ENCODE assay signal across 1 cellular context in genomic region chr3:96814581-96815567, GRCh38.
A peak's percentile ranks its signal among the peaks of the same experiment; 100 is the strongest.
TF ChIP-seq lines count a peak whose summit lies in the region.

TSS of gene EPHA6 (plus strand) at chr3:96814594.

TF ChIP-seq in HEK293, 187 proteins besides CTCF, POLR2A, EP300 and RAD21 (continued from another document):
- TF ChIP-seq, protein P1, sequence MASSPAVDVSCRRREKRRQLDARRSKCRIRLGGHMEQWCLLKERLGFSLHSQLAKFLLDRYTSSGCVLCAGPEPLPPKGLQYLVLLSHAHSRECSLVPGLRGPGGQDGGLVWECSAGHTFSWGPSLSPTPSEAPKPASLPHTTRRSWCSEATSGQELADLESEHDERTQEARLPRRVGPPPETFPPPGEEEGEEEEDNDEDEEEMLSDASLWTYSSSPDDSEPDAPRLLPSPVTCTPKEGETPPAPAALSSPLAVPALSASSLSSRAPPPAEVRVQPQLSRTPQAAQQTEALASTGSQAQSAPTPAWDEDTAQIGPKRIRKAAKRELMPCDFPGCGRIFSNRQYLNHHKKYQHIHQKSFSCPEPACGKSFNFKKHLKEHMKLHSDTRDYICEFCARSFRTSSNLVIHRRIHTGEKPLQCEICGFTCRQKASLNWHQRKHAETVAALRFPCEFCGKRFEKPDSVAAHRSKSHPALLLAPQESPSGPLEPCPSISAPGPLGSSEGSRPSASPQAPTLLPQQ (tag by site-specific recombination; IDR thresholded peaks at IDR 0.05): 0 out of 2 replicates have a peak, but pooled peaks have one; percentile 25
- TF ChIP-seq, protein P2, sequence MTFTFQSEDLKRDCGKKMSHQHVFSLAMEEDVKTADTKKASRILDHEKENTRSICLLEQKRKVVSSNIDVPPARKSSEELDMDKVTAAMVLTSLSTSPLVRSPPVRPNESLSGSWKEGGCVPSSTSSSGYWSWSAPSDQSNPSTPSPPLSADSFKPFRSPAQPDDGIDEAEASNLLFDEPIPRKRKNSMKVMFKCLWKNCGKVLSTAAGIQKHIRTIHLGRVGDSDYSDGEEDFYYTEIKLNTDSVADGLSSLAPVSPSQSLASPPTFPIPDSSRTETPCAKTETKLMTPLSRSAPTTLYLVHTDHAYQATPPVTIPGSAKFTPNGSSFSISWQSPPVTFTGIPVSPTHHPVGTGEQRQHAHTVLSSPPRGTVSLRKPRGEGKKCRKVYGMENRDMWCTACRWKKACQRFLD (tag by site-specific recombination; IDR thresholded peaks at IDR 0.05): no peak
- TF ChIP-seq GLIS2 (tag by site-specific recombination; IDR thresholded peaks at IDR 0.05) (peak; percentile 46; the same call in 1 of the 2 replicates), PRDM1 (tag by site-specific recombination; IDR thresholded peaks at IDR 0.05) (no peak)
